Comparison of ENCODE assay signal across 8 cellular contexts in the genomic region with DNA sequence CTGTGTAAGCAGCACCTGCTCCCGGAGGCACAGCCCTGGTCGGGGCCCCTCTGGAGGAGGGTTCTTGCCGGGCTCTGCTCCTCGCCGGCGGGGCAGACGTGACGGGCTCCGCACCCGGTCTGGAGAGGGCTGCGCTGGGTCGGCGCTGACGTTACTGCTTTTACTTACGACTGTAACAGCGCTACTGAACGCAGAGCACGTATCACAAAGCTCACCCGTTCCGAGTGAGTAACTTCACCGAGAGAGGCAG. TPM values are rescaled to one million over a fixed set of nuclear protein-coding genes. Genes with fewer than 3 reads are reported as not detected.
A peak's percentile ranks its signal among the peaks of the same experiment; 100 is the strongest.
DNase-seq lines count a peak whose midpoint lies in the region; ATAC-seq and TF ChIP-seq lines count a peak whose summit lies in the region.

No MANE protein-coding gene starts in this region.

- POLR2A ChIA-PET in AG04450 (lab: Yijun Ruan, JAX), result interaction anchor here (1.1 to 2.0 kb wide), 2 partner anchors 48 kb away, joined by 3 to 6 read pairs; a partner anchor contains a TSS
- POLR2A ChIA-PET in naive thymus-derived CD4-positive, alpha-beta T cell (lab: Charles Lee), result interaction anchor here (0.8 to 2.3 kb wide), 4 partner anchors 12 to 47 kb away, joined by 3 to 19 read pairs (median 4); a partner anchor contains a TSS

- ATAC-seq in naive thymus-derived CD4-positive, alpha-beta T cell, result peak; percentile 22
- ATAC-seq in upper lobe of right lung, result no peak

- H3K4me1 ChIP-seq in effector memory CD4-positive, alpha-beta T cell (ENCODE audit: control insufficient read depth, insufficient read depth, low read length, poor library complexity, severe bottlenecking), result peaks cover 19% of the 10 kb centered on the region
- peaks cover 15 to 17% of the 10 kb centered on the region in 2 donors for H3K4me1 ChIP-seq in naive thymus-derived CD4-positive, alpha-beta T cell (ENCODE audit: control insufficient read depth in 2 of 2, insufficient read depth in 2 of 2, low read length in 2 of 2)
- H3K4me1 ChIP-seq in upper lobe of right lung, result peaks cover 46% of the 10 kb centered on the region

- DNase-seq in AG04450 (ENCODE audit: low read depth, low spot score) (peak; percentile 23), GM19238 (ENCODE audit: insufficient read length, low spot score) (peak; percentile 45), HT-29 (ENCODE audit: low spot score) (peak; percentile 56), upper lobe of right lung (peak; percentile 82), NCI-H2081 treated with DMSO at 0.1 percent for 48 hours (lab: John Stamatoyannopoulos, UW) (no peak)
- DNase-seq in activated CD4-positive, alpha-beta T cell treated with anti-CD3 and anti-CD28 coated beads, Interleukin-2, amount 10 ng/mL, durations not matched to agents 24 days and 14 days, result peak; percentile 89
- DNase-seq in effector memory CD4-positive, alpha-beta T cell, result peak; percentile 39 to 55 (median 51)
- peak in 6 of 9 donors; percentile 64 to 78 (median 76) for DNase-seq in naive thymus-derived CD4-positive, alpha-beta T cell

- no peaks in the 10 kb centered on the region for H3K9me3 Mint-ChIP-seq in activated CD4-positive, alpha-beta T cell treated with anti-CD3 and anti-CD28 coated beads, Interleukin-2, amount 10 ng/mL, durations not matched to agents 24 days and 14 days
- peaks cover 0 to 1% (median 0%) of the 10 kb centered on the region in 11 donors for H3K9me3 Mint-ChIP-seq in naive thymus-derived CD4-positive, alpha-beta T cell

- peaks cover 16% of the 10 kb centered on the region for H3K4me1 Mint-ChIP-seq in activated CD4-positive, alpha-beta T cell treated with anti-CD3 and anti-CD28 coated beads, Interleukin-2, amount 10 ng/mL, durations not matched to agents 24 days and 14 days
- peaks cover 20 to 41% (median 37%) of the 10 kb centered on the region in 7 donors for H3K4me1 Mint-ChIP-seq in naive thymus-derived CD4-positive, alpha-beta T cell

- no peaks in the 10 kb centered on the region for H3K27me3 Mint-ChIP-seq in activated CD4-positive, alpha-beta T cell treated with anti-CD3 and anti-CD28 coated beads, Interleukin-2, amount 10 ng/mL, durations not matched to agents 24 days and 14 days
- H3K27me3 Mint-ChIP-seq in naive thymus-derived CD4-positive, alpha-beta T cell, result no peaks in the 10 kb centered on the region

- no peaks in the 10 kb centered on the region for H3K27me3 ChIP-seq in AG04450 (ENCODE audit: control insufficient read depth, insufficient read depth, low read length)
- H3K27me3 ChIP-seq in effector memory CD4-positive, alpha-beta T cell (replicated peaks; ENCODE audit: control insufficient read depth, insufficient read depth, low read length, poor library complexity, severe bottlenecking), result no peaks in the 10 kb centered on the region
- H3K27me3 ChIP-seq in naive thymus-derived CD4-positive, alpha-beta T cell (ENCODE audit: control insufficient read depth in 2 of 2, insufficient read depth in 2 of 2, low read length in 2 of 2), result no peaks in the 10 kb centered on the region
- no peaks in the 10 kb centered on the region for H3K27me3 ChIP-seq in upper lobe of right lung

- H3K4me3 Mint-ChIP-seq in activated CD4-positive, alpha-beta T cell treated with anti-CD3 and anti-CD28 coated beads, Interleukin-2, amount 10 ng/mL, durations not matched to agents 24 days and 14 days, result peak overlapping the region; percentile 95
- H3K4me3 Mint-ChIP-seq in naive thymus-derived CD4-positive, alpha-beta T cell, result peak overlapping the region; percentile 86 to 98 (median 98)

- H3K27ac ChIP-seq in AG04450 (ENCODE audit: low read depth, low read length), result peak overlapping the region; percentile 73
- H3K27ac ChIP-seq in effector memory CD4-positive, alpha-beta T cell (ENCODE audit: insufficient read depth, low read length, poor library complexity, severe bottlenecking), result peak overlapping the region; percentile 89
- peak overlapping the region; percentile 93 for H3K27ac ChIP-seq in naive thymus-derived CD4-positive, alpha-beta T cell (ENCODE audit: low read depth, low read length)
- H3K27ac ChIP-seq in upper lobe of right lung, result peak overlapping the region; percentile 98

- H3K36me3 Mint-ChIP-seq in activated CD4-positive, alpha-beta T cell treated with anti-CD3 and anti-CD28 coated beads, Interleukin-2, amount 10 ng/mL, durations not matched to agents 24 days and 14 days (ENCODE audit: low read depth), result peaks cover 7% of the 10 kb centered on the region
- peaks cover 0 to 2% (median 0%) of the 10 kb centered on the region in 5 donors for H3K36me3 Mint-ChIP-seq in naive thymus-derived CD4-positive, alpha-beta T cell

- intact Hi-C loops in activated CD4-positive, alpha-beta T cell treated with anti-CD3 and anti-CD28 coated beads, Interleukin-2, amount 10 ng/mL, durations not matched to agents 24 days and 14 days (cut with micrococcal nuclease), result loop anchor here (2.0 kb wide), 1 partner anchor 60 kb away; a partner anchor contains a TSS
- intact Hi-C loops in naive thymus-derived CD4-positive, alpha-beta T cell (cut with micrococcal nuclease), result loop anchor here in 1 of 2 donors (5.0 to 10.0 kb wide), 2 partner anchors 206 to 1196 kb away; a partner anchor contains a TSS
- intact Hi-C loops in upper lobe of right lung (cut with DNase I), result no loop called here

- H3K4me3 ChIP-seq in AG04450 (ENCODE audit: low read depth, low read length) (peak overlapping the region; percentile 83), upper lobe of right lung (peak overlapping the region; percentile 95)
- peak overlapping the region; percentile 85 for H3K4me3 ChIP-seq in effector memory CD4-positive, alpha-beta T cell (ENCODE audit: insufficient read depth, low read depth, low read length, poor library complexity, severe bottlenecking)
- peak overlapping the region; percentile 93 for H3K4me3 ChIP-seq in naive thymus-derived CD4-positive, alpha-beta T cell (ENCODE audit: low read length)

- TF ChIP-seq CTCF in AG04450 (IDR thresholded peaks at IDR 0.05; ENCODE audit: low read depth, low read length) (no peak), upper lobe of right lung (IDR thresholded peaks at IDR 0.05) (no peak)

- no peaks in the 10 kb centered on the region; the same call in 1 of the 2 replicates for H3K9me3 ChIP-seq in AG04450 (ENCODE audit: control insufficient read depth, insufficient read depth, low read length)
- H3K9me3 ChIP-seq in effector memory CD4-positive, alpha-beta T cell (ENCODE audit: control insufficient read depth, low read length), result no peaks in the 10 kb centered on the region
- no peaks in the 10 kb centered on the region for H3K9me3 ChIP-seq in naive thymus-derived CD4-positive, alpha-beta T cell (ENCODE audit: control insufficient read depth in 2 of 3, low read length in 3 of 3)
- H3K9me3 ChIP-seq in upper lobe of right lung, result no peaks in the 10 kb centered on the region

- H3K36me3 ChIP-seq in effector memory CD4-positive, alpha-beta T cell (ENCODE audit: control insufficient read depth, insufficient read depth, low read length), result no peaks in the 10 kb centered on the region
- H3K36me3 ChIP-seq in naive thymus-derived CD4-positive, alpha-beta T cell (ENCODE audit: control insufficient read depth in 2 of 3, insufficient read depth in 3 of 3, low read length in 3 of 3), result peaks cover 0 to 7% (median 0%) of the 10 kb centered on the region in 3 experiments
- H3K36me3 ChIP-seq in upper lobe of right lung, result no peaks in the 10 kb centered on the region

- CTCF ChIA-PET in AG04450 (lab: Charles Lee), result no interaction called here
- CTCF ChIA-PET in naive thymus-derived CD4-positive, alpha-beta T cell (lab: Charles Lee), result no interaction called here

- peak overlapping the region; percentile 98 for H3K27ac Mint-ChIP-seq in activated CD4-positive, alpha-beta T cell treated with anti-CD3 and anti-CD28 coated beads, Interleukin-2, amount 10 ng/mL, durations not matched to agents 24 days and 14 days
- H3K27ac Mint-ChIP-seq in naive thymus-derived CD4-positive, alpha-beta T cell, result peak overlapping the region; percentile 95 to 99 (median 98)

RNA-seq across cellular contexts. Expression of a gene that starts 1.3 kb away (rescaled TPM):
- polyA plus RNA-seq in AG04450 (2011; rRNA removed), result 4.2 and 6.1 TPM in 2 replicates
- polyA minus RNA-seq in AG04450 (2011; rRNA and poly(A)+ RNA removed), result 3.5 and 3.6 TPM in 2 replicates
- total RNA-seq in HT-29 (2014; rRNA removed; shearing (Covaris generic)), result 54.2 and 58.2 TPM in 2 replicates
- 12.5 and 16.5 TPM in 2 replicates for total RNA-seq in activated CD4-positive, alpha-beta T cell treated with anti-CD3 and anti-CD28 coated beads, Interleukin-2, amount 10 ng/mL, durations not matched to agents 24 days and 14 days
- total RNA-seq in naive thymus-derived CD4-positive, alpha-beta T cell, result 10 to 100 TPM; 15.8 to 23.2 (median 17.8) TPM
- 10 to 100 TPM in 1 of 2 donors, 1 to 10 TPM in 1; 7.9 to 17.5 TPM for polyA plus RNA-seq in naive thymus-derived CD4-positive, alpha-beta T cell
- 47.6 TPM for total RNA-seq in upper lobe of right lung

RNA-seq across cellular contexts. Expression of a gene that starts 18.8 kb away (rescaled TPM):
- 12.1 and 17.6 TPM in 2 replicates for polyA plus RNA-seq in AG04450 (2011; rRNA removed)
- 26.2 and 28.4 TPM in 2 replicates for polyA minus RNA-seq in AG04450 (2011; rRNA and poly(A)+ RNA removed)
- 99.5 and 103 TPM in 2 replicates for total RNA-seq in HT-29 (2014; rRNA removed; shearing (Covaris generic))
- total RNA-seq in activated CD4-positive, alpha-beta T cell treated with anti-CD3 and anti-CD28 coated beads, Interleukin-2, amount 10 ng/mL, durations not matched to agents 24 days and 14 days, result 43.2 and 50.3 TPM in 2 replicates
- 10 to 100 TPM; 27.1 to 63.0 (median 45.1) TPM for total RNA-seq in naive thymus-derived CD4-positive, alpha-beta T cell
- polyA plus RNA-seq in naive thymus-derived CD4-positive, alpha-beta T cell, result 10 to 100 TPM; 12.3 to 16.2 TPM
- 59.4 TPM for total RNA-seq in upper lobe of right lung

RNA-seq across cellular contexts. Expression of a gene that starts 21.8 kb away (rescaled TPM):
- 0.45 and 0.88 TPM in 2 replicates for polyA plus RNA-seq in AG04450 (2011; rRNA removed)
- polyA minus RNA-seq in AG04450 (2011; rRNA and poly(A)+ RNA removed), result 0.26 and 0.41 TPM in 2 replicates
- total RNA-seq in HT-29 (2014; rRNA removed; shearing (Covaris generic)), result 0.05 and 0.13 TPM in 2 replicates
- 1.1 TPM in 2 replicates for total RNA-seq in activated CD4-positive, alpha-beta T cell treated with anti-CD3 and anti-CD28 coated beads, Interleukin-2, amount 10 ng/mL, durations not matched to agents 24 days and 14 days
- total RNA-seq in naive thymus-derived CD4-positive, alpha-beta T cell, result 1 to 10 TPM; 1.6 to 5.8 (median 3.2) TPM
- 1 to 10 TPM; 4.6 to 5.1 TPM for polyA plus RNA-seq in naive thymus-derived CD4-positive, alpha-beta T cell
- total RNA-seq in upper lobe of right lung, result 0.98 TPM

RNA-seq across cellular contexts. Expression of a gene that starts 28.4 kb away (rescaled TPM):
- not detected in 2 replicates for polyA plus RNA-seq in AG04450 (2011; rRNA removed)
- not detected in 2 replicates for polyA minus RNA-seq in AG04450 (2011; rRNA and poly(A)+ RNA removed)
- 0.08 TPM in 1 of 2 replicates, not detected in the other for total RNA-seq in HT-29 (2014; rRNA removed; shearing (Covaris generic))
- not detected in 2 replicates for total RNA-seq in activated CD4-positive, alpha-beta T cell treated with anti-CD3 and anti-CD28 coated beads, Interleukin-2, amount 10 ng/mL, durations not matched to agents 24 days and 14 days
- total RNA-seq in naive thymus-derived CD4-positive, alpha-beta T cell, result not detected
- polyA plus RNA-seq in naive thymus-derived CD4-positive, alpha-beta T cell, result not detected
- total RNA-seq in upper lobe of right lung, result not detected

RNA-seq across cellular contexts. Expression of a gene that starts 42.2 kb away (rescaled TPM):
- not detected in 2 replicates for polyA plus RNA-seq in AG04450 (2011; rRNA removed)
- polyA minus RNA-seq in AG04450 (2011; rRNA and poly(A)+ RNA removed), result not detected in 2 replicates
- total RNA-seq in HT-29 (2014; rRNA removed; shearing (Covaris generic)), result 0.74 and 1.1 TPM in 2 replicates
- 0.44 and 0.45 TPM in 2 replicates for total RNA-seq in activated CD4-positive, alpha-beta T cell treated with anti-CD3 and anti-CD28 coated beads, Interleukin-2, amount 10 ng/mL, durations not matched to agents 24 days and 14 days
- total RNA-seq in naive thymus-derived CD4-positive, alpha-beta T cell, result under 1 TPM; 0.34 to 0.81 (median 0.56) TPM
- polyA plus RNA-seq in naive thymus-derived CD4-positive, alpha-beta T cell, result not detected
- 1.5 TPM for total RNA-seq in upper lobe of right lung
